In the genomic region with DNA sequence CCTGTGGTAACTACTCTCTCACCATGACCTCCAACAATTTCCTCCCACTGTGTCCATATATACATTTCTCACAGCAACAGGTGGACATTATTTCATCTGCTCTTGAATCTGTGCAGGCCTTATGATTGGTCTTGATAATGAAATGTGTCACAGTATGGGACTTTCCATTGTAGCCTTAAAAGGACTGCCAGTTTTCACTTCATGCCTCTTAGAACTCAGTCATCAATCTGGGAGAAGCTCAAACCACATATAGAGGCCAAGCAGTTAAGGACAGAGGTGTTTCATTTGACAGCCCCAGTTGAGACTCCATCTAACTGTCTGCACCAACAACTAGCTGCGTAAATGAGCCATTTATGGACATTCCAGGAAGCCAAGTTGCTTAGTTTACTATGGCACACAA, we compare ENCODE assay signal across 9 cellular contexts.
"Had no signal": no experiment of that assay in that cellular context is flagged by ENCODE, and none has a peak within 500 bp of the region (broad histone marks: within the 10 kb centered on the region; RNA-seq: fewer than 3 reads in every experiment).

No MANE protein-coding gene starts in this region.

- FAIRE-seq: HepG2, HTR-8/SVneo, K562 had no signal

- DNase-seq: IMR-90, Karpas-422, KBM-7, KG1 had no signal

- ATAC-seq: HepG2, K562 had no signal

- H3K27ac ChIP-seq: HL-60, KMS-11 had no signal

- H3K4me3 ChIP-seq: K562 had no signal

- H3K9ac ChIP-seq: KMS-11 had no signal

- H3K4me2 ChIP-seq: KMS-11 had no signal
